In genomic region chr2:43854671-43855070, GRCh38 we compare ENCODE assay signal across 28 cellular contexts. TPM values are rescaled to one million over a fixed set of nuclear protein-coding genes. Genes with fewer than 3 reads are reported as not detected.
DNase-seq lines count a peak whose midpoint lies in the region; ATAC-seq and TF ChIP-seq lines count a peak whose summit lies in the region.
"Had no signal": no experiment of that assay in that cellular context is flagged by ENCODE, and none has a peak within 500 bp of the region (broad histone marks: within the 10 kb centered on the region; RNA-seq: fewer than 3 reads in every experiment).

No MANE protein-coding gene starts in this region.

- intact Hi-C loops in spleen (cut with DNase I; ENCODE audit: low total_unique reads) = no loop called here

- TF ChIP-seq CTCF in spleen (IDR thresholded peaks at IDR 0.05 in 8 of 11, conservative IDR thresholded peaks at IDR 0.05 in 3 of 11) (no peak), hepatocyte (IDR thresholded peaks at IDR 0.05; ENCODE audit: poor library complexity) (no peak)

- H2AFZ ChIP-seq in hepatocyte = no peak overlapping the region
- H2AFZ ChIP-seq: PC-9 had no signal

- H3K9me3 ChIP-seq in spleen = no peaks in the 10 kb centered on the region
- H3K9me3 ChIP-seq in hepatocyte (ENCODE audit: low read depth) = no peaks in the 10 kb centered on the region
- H3K9me3 ChIP-seq: BE2C, MG63 had no signal

- no peak overlapping the region for H3K4me2 ChIP-seq in hepatocyte
- H3K4me2 ChIP-seq: PC-9 had no signal

- no peaks in the 10 kb centered on the region for H3K79me2 ChIP-seq in hepatocyte

- DNase-seq in AG08395 (ENCODE audit: low spot score) (peak; percentile 0), AG20443 (ENCODE audit: low spot score) (peak; percentile 2), iPS-NIHi7 (ENCODE audit: extremely low spot score) (peak; percentile 4), spleen (peak; percentile 31), hepatocyte (ENCODE audit: low spot score) (no peak)
- DNase-seq: BE2C; DMS153; DND-41; IMR-90; KG1; MG63; NCI-H1105 treated with DMSO at 0.1 percent for 48 hours; NCI-H146; NCI-H1930; NCI-H2107; NCI-H446; NCI-H526; NCI-H82; NK-92 treated with Interleukin-12 subunit alpha and Interleukin-12 subunit beta, amount 100 ng/mL, for 24 hours; PC-9; SJCRH30 had no signal

- H3K9me2 ChIP-seq in hepatocyte (replicated peaks; ENCODE audit: insufficient read depth) = no peaks in the 10 kb centered on the region

- H3K27ac ChIP-seq in spleen (no peak overlapping the region), hepatocyte (no peak overlapping the region)
- H3K27ac ChIP-seq: PC-9, SJCRH30 had no signal

- peaks cover 0 to 81% (median 23%) of the 10 kb centered on the region in 7 donors for H3K27me3 ChIP-seq in spleen (replicated peaks in 1 of 7)
- peaks cover 46% of the 10 kb centered on the region for H3K27me3 ChIP-seq in hepatocyte
- H3K27me3 ChIP-seq: SJCRH30 had no signal

- WGBS in spleen, 5 donors = 76 to 86% (median 84%) methylated on average over 3 of the region's 3 CpGs
- 93% methylated on average over 3 of the region's 3 CpGs for WGBS in hepatocyte (ENCODE audit: low lambda C conversion rate, missing lambda C conversion rate)

- H3K36me3 ChIP-seq in spleen (no peaks in the 10 kb centered on the region), hepatocyte (replicated peaks; ENCODE audit: insufficient read depth, low read depth) (no peaks in the 10 kb centered on the region)
- H3K36me3 ChIP-seq: BE2C, MG63, SJCRH30 had no signal

- H3K4me3 ChIP-seq in spleen (no peak overlapping the region), hepatocyte (no peak overlapping the region)
- H3K4me3 ChIP-seq: MG63, PC-9, SJCRH30 had no signal

- ATAC-seq in GM18517 (IDR thresholded peaks at IDR 0.05; ENCODE audit: unreplicated experiment) (no peak), HG02840 (IDR thresholded peaks at IDR 0.05; ENCODE audit: low FRiP score, unreplicated experiment) (no peak)
- ATAC-seq: HCT116, Right ventricle myocardium inferior had no signal

- H4K20me1 ChIP-seq in hepatocyte (ENCODE audit: insufficient read depth, poor library complexity, severe bottlenecking) = no peaks in the 10 kb centered on the region

- no peaks in the 10 kb centered on the region for H3K4me1 ChIP-seq in spleen
- H3K4me1 ChIP-seq in hepatocyte (ENCODE audit: insufficient read depth) = no peaks in the 10 kb centered on the region
- H3K4me1 ChIP-seq: BE2C, SJCRH30 had no signal

- no peak for TF ChIP-seq POLR2A in spleen (IDR thresholded peaks at IDR 0.05)

RNA-seq across cellular contexts. Expression of gene ABCG8, which starts 15.9 kb away (rescaled TPM):
- under 1 TPM in 3 of 7 donors, not detected in 4; 0.20 to 0.46 (median 0.23) TPM for total RNA-seq in spleen
- polyA plus RNA-seq in spleen = under 1 TPM in 2 of 3 donors, not detected in 1; 0.02 to 0.03 TPM
- total RNA-seq in hepatocyte = 4.5 and 4.7 TPM in 2 replicates
- polyA plus RNA-seq in hepatocyte = 1.8 and 6.5 TPM in 2 replicates
- total RNA-seq: A673, H1, IMR-90, PC-9, RPMI7951 had no signal
- polyA plus RNA-seq: H1, IMR-90 had no signal

RNA-seq across cellular contexts. Expression of gene ABCG5, which starts 16.0 kb away (rescaled TPM):
- total RNA-seq in spleen (under 1 TPM in 3 of 7 donors, not detected in 4; 0.24 to 0.37 (median 0.26) TPM), hepatocyte (3.8 and 5.4 TPM in 2 replicates)
- polyA plus RNA-seq in spleen (under 1 TPM in 1 of 3 donors, not detected in 2; 0.05 TPM), hepatocyte (1.8 and 5.4 TPM in 2 replicates)
- total RNA-seq: A673, H1, IMR-90, PC-9, Right ventricle myocardium inferior, RPMI7951, SJCRH30 had no signal
- polyA plus RNA-seq: H1, IMR-90 had no signal
